2 cellular contexts compared by ENCODE assay signal in genomic region chr6:150004101-150004782, GRCh38.
TF ChIP-seq lines count a peak whose summit lies in the region.

No MANE protein-coding gene starts in this region.

TF ChIP-seq in SK-N-SH, 30 proteins besides CTCF, POLR2A, EP300 and RAD21 (continued from another document):
- no peak for TF ChIP-seq IRF3 (IDR thresholded peaks at IDR 0.05; ENCODE audit: low read depth, low read length)
- no peak for TF ChIP-seq EZH2phosphoT487 (IDR thresholded peaks at IDR 0.05; ENCODE audit: borderline replicate concordance, low read depth)
- no peak for TF ChIP-seq RCOR1 (IDR thresholded peaks at IDR 0.05; ENCODE audit: low read length)
- no peak for TF ChIP-seq JUND (IDR thresholded peaks at IDR 0.05)
- no peak for TF ChIP-seq GATA2 (CRISPR knock-in tag; IDR thresholded peaks at IDR 0.05)
- no peak for TF ChIP-seq POLR2AphosphoS5 (IDR thresholded peaks at IDR 0.05; ENCODE audit: low read depth, low read length)
- TF ChIP-seq USF1 (IDR thresholded peaks at IDR 0.05; ENCODE audit: borderline replicate concordance, low read depth) = no peak

TF ChIP-seq in SK-N-SH treated with all-trans-retinoic acid at 6 μM for 48 hours, 23 proteins besides CTCF, POLR2A, EP300 and RAD21 (continued from another document):
- no peak for TF ChIP-seq CREB5 (CRISPR knock-in tag; IDR thresholded peaks at IDR 0.05; ENCODE audit: low read depth)
- no peak for TF ChIP-seq POU6F1 (CRISPR knock-in tag; IDR thresholded peaks at IDR 0.05; ENCODE audit: borderline replicate concordance, low read depth)
- TF ChIP-seq TOX (CRISPR knock-in tag; IDR thresholded peaks at IDR 0.05; ENCODE audit: borderline replicate concordance) = no peak
- no peak for TF ChIP-seq CSDC2 (CRISPR knock-in tag; IDR thresholded peaks at IDR 0.05)
- no peak for TF ChIP-seq BACH2 (CRISPR knock-in tag; IDR thresholded peaks at IDR 0.05; ENCODE audit: borderline replicate concordance)
- no peak for TF ChIP-seq ISL1 (CRISPR knock-in tag; IDR thresholded peaks at IDR 0.05)
- no peak for TF ChIP-seq ZFP3 (CRISPR knock-in tag; IDR thresholded peaks at IDR 0.05)
- no peak for TF ChIP-seq ZNF565 (CRISPR knock-in tag; conservative IDR thresholded peaks at IDR 0.05; ENCODE audit: low read depth)
- no peak for TF ChIP-seq RARB (CRISPR knock-in tag; IDR thresholded peaks at IDR 0.05)
